ENCODE assay signal across 1 cellular context in genomic region chr18:51437280-51438271, GRCh38.
TF ChIP-seq lines count a peak whose summit lies in the region.

No MANE protein-coding gene starts in this region.

TF ChIP-seq in GM23338, 12 proteins besides CTCF, POLR2A, EP300 and RAD21:
- TF ChIP-seq ZNF462 (CRISPR knock-in tag; IDR thresholded peaks at IDR 0.05): no peak
